ENCODE assay signal across 24 cellular contexts in genomic region chr10:78367751-78368150, GRCh38.
"Had no signal": no experiment of that assay in that cellular context is flagged by ENCODE, and none has a peak within 500 bp of the region (broad histone marks: within the 10 kb centered on the region; RNA-seq: fewer than 3 reads in every experiment).

No MANE protein-coding gene starts in this region.

- H3K4me3 ChIP-seq: adrenal gland, breast epithelium, PC-9 had no signal

- H3K4me3 Mint-ChIP-seq: activated CD4-positive, alpha-beta memory T cell treated with anti-CD3 and anti-CD28 coated beads, Interleukin-2, amount 10 ng/mL, durations not matched to agents 7 days and 5 days; activated CD4-positive, alpha-beta T cell treated with anti-CD3 and anti-CD28 coated beads for 36 hours; activated naive CD8-positive, alpha-beta T cell treated with anti-CD3 and anti-CD28 coated beads, Interleukin-2, amount 10 ng/mL, durations not matched to agents 7 days and 5 days; activated T-cell treated with anti-CD3 and anti-CD28 coated beads, Interleukin-2, amount 50 U/mL, for 72 hours; T-cell had no signal

- H3K36me3 Mint-ChIP-seq: activated naive CD8-positive, alpha-beta T cell treated with anti-CD3 and anti-CD28 coated beads, Interleukin-2, amount 10 ng/mL, durations not matched to agents 7 days and 5 days; T-cell had no signal

- DNase-seq: activated CD4-positive, alpha-beta memory T cell treated with anti-CD3 and anti-CD28 coated beads, Interleukin-2, amount 10 ng/mL, durations not matched to agents 7 days and 5 days; activated CD4-positive, alpha-beta T cell treated with anti-CD3 and anti-CD28 coated beads for 36 hours; activated CD4-positive, alpha-beta T cell treated with anti-CD3 and anti-CD28 coated beads, Interleukin-2, amount 50 U/mL, for 1 hour; activated gamma-delta T cell treated with Interleukin-2 at 50 U/mL for 16 hours; activated naive CD4-positive, alpha-beta T cell treated with anti-CD3 and anti-CD28 coated beads, Interleukin-2, amount 50 U/mL, for 16 hours; activated naive CD8-positive, alpha-beta T cell treated with anti-CD3 and anti-CD28 coated beads, Interleukin-2, amount 10 ng/mL, durations not matched to agents 7 days and 5 days; activated T-cell treated with anti-CD3 and anti-CD28 coated beads for 4 hours; activated T-cell treated with anti-CD3 and anti-CD28 coated beads, Interleukin-2, amount 50 U/mL, for 72 hours; anterior cingulate cortex; NCI-H1105; NCI-H1436; NCI-H1694 treated with DMSO at 0.1 percent for 48 hours; NCI-H2029 treated with DMSO at 0.1 percent for 48 hours; NCI-H345; NCI-H510A; NCI-H69; PC-9; SIG-M5; T-cell had no signal

- H3K27ac ChIP-seq: adrenal gland, breast epithelium, KMS-11, PC-9, VCaP had no signal

- H3K27me3 ChIP-seq: adrenal gland, breast epithelium had no signal

- H3K27me3 Mint-ChIP-seq: activated CD4-positive, alpha-beta T cell treated with anti-CD3 and anti-CD28 coated beads for 36 hours; activated naive CD8-positive, alpha-beta T cell treated with anti-CD3 and anti-CD28 coated beads, Interleukin-2, amount 10 ng/mL, durations not matched to agents 7 days and 5 days; T-cell had no signal

- H3K9me3 ChIP-seq: adrenal gland, breast epithelium had no signal

- H3K9ac ChIP-seq: KMS-11 had no signal

- H3K9me3 Mint-ChIP-seq: activated CD4-positive, alpha-beta memory T cell treated with anti-CD3 and anti-CD28 coated beads, Interleukin-2, amount 10 ng/mL, durations not matched to agents 7 days and 5 days; activated naive CD8-positive, alpha-beta T cell treated with anti-CD3 and anti-CD28 coated beads, Interleukin-2, amount 10 ng/mL, durations not matched to agents 7 days and 5 days; activated T-cell treated with anti-CD3 and anti-CD28 coated beads, Interleukin-2, amount 50 U/mL, for 72 hours; activated T-helper 2 cell treated with anti-CD3 and anti-CD28 coated beads, Interferon-gamma antibody, Interleukin-2, Interleukin-4, amounts not matched to agents 10 μg/mL and 5 μg/mL and 100 μg/mL, durations not matched to agents 14 hours and 24 hours and 36 hours; T-cell had no signal

- H3K4me1 ChIP-seq: adrenal gland, breast epithelium had no signal

- H3K27ac Mint-ChIP-seq: activated CD4-positive, alpha-beta memory T cell treated with anti-CD3 and anti-CD28 coated beads, Interleukin-2, amount 10 ng/mL, durations not matched to agents 7 days and 5 days; activated CD4-positive, alpha-beta T cell treated with anti-CD3 and anti-CD28 coated beads for 36 hours; activated naive CD8-positive, alpha-beta T cell treated with anti-CD3 and anti-CD28 coated beads, Interleukin-2, amount 10 ng/mL, durations not matched to agents 7 days and 5 days; activated T-cell treated with anti-CD3 and anti-CD28 coated beads, Interleukin-2, amount 50 U/mL, for 72 hours; activated T-helper 2 cell treated with anti-CD3 and anti-CD28 coated beads, Interferon-gamma antibody, Interleukin-2, Interleukin-4, amounts not matched to agents 10 μg/mL and 5 μg/mL and 100 μg/mL, durations not matched to agents 14 hours and 24 hours and 36 hours; T-cell had no signal

- H3K36me3 ChIP-seq: adrenal gland, breast epithelium had no signal
